19 cellular contexts compared by ENCODE assay signal in the genomic region with DNA sequence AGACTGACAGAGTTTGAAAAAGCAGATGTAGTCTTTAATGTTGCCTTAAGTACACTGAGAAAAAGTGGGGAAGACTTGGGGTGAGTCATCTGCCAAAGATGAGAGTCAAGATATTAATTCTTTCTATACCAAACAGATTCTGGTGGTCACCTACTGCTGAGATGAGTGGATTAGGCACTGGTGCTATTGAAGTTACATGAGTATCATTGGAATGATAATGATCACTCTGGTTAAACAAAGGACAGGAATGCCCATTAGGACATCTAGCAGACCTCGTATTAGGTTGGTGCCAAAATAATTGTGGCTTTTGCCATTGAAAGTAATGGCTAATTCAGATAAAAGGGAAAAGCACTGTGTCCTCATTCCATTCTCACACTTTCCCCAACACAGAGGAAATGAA.
DNase-seq lines count a peak whose midpoint lies in the region; ATAC-seq and TF ChIP-seq lines count a peak whose summit lies in the region.
"Had no signal": no experiment of that assay in that cellular context is flagged by ENCODE, and none has a peak within 500 bp of the region (broad histone marks: within the 10 kb centered on the region; RNA-seq: fewer than 3 reads in every experiment).

No MANE protein-coding gene starts in this region.

- no peak overlapping the region for H3K9ac ChIP-seq in neural progenitor cell

- no peak overlapping the region for H2AFZ ChIP-seq in neural progenitor cell (replicated peaks)

- H3K9me3 ChIP-seq in neural progenitor cell (ENCODE audit: low read depth) = no peaks in the 10 kb centered on the region

- no peaks in the 10 kb centered on the region for H3K79me2 ChIP-seq in neural progenitor cell (ENCODE audit: low read depth)

- H3K4me3 ChIP-seq in astrocyte of the cerebellum (ENCODE audit: low read depth, low read length) = no peak overlapping the region
- no peak overlapping the region for H3K4me3 ChIP-seq in neural progenitor cell
- H3K4me3 ChIP-seq: K562 had no signal

- no peaks in the 10 kb centered on the region for H3K27me3 ChIP-seq in neural progenitor cell

- TF ChIP-seq CTCF in astrocyte of the cerebellum (IDR thresholded peaks at IDR 0.05; ENCODE audit: low read depth, low read length, missing control alignments) (no peak), neural progenitor cell (IDR thresholded peaks at IDR 0.05) (no peak)

- in situ Hi-C loops in astrocyte of the cerebellum (cut with HindIII; ENCODE audit: low sequenced_read_pairs) = no loop called here

- no peak overlapping the region for H3K4me3 Mint-ChIP-seq in neural progenitor cell
- no peak overlapping the region for H3K4me3 Mint-ChIP-seq in activated naive CD8-positive, alpha-beta T cell treated with anti-CD3 and anti-CD28 coated beads, Interleukin-2, amount 50 U/mL, for 24 hours
- H3K4me3 Mint-ChIP-seq in activated T-cell treated with anti-CD3 and anti-CD28 coated beads, Interleukin-2, amount 50 U/mL, for 72 hours = no peak overlapping the region

- H3K4me1 Mint-ChIP-seq in neural progenitor cell = no peaks in the 10 kb centered on the region
- no peaks in the 10 kb centered on the region for H3K4me1 Mint-ChIP-seq in activated naive CD8-positive, alpha-beta T cell treated with anti-CD3 and anti-CD28 coated beads, Interleukin-2, amount 50 U/mL, for 24 hours
- H3K4me1 Mint-ChIP-seq in activated T-cell treated with anti-CD3 and anti-CD28 coated beads, Interleukin-2, amount 50 U/mL, for 72 hours (ENCODE audit: low read depth) = no peaks in the 10 kb centered on the region

- H3K9me3 Mint-ChIP-seq in neural progenitor cell = peaks cover 3% of the 10 kb centered on the region
- H3K9me3 Mint-ChIP-seq in activated naive CD8-positive, alpha-beta T cell treated with anti-CD3 and anti-CD28 coated beads, Interleukin-2, amount 50 U/mL, for 24 hours = peaks cover 4% of the 10 kb centered on the region
- peaks cover 2 to 4% of the 10 kb centered on the region in 2 donors for H3K9me3 Mint-ChIP-seq in activated T-cell treated with anti-CD3 and anti-CD28 coated beads, Interleukin-2, amount 50 U/mL, for 72 hours

- no peak overlapping the region for H3K27ac Mint-ChIP-seq in neural progenitor cell
- H3K27ac Mint-ChIP-seq in activated naive CD8-positive, alpha-beta T cell treated with anti-CD3 and anti-CD28 coated beads, Interleukin-2, amount 50 U/mL, for 24 hours = no peak overlapping the region
- H3K27ac Mint-ChIP-seq in activated T-cell treated with anti-CD3 and anti-CD28 coated beads, Interleukin-2, amount 50 U/mL, for 72 hours = no peak overlapping the region

- H3K36me3 ChIP-seq in neural progenitor cell = no peaks in the 10 kb centered on the region

- H3K36me3 Mint-ChIP-seq in neural progenitor cell = no peaks in the 10 kb centered on the region
- no peaks in the 10 kb centered on the region for H3K36me3 Mint-ChIP-seq in activated naive CD8-positive, alpha-beta T cell treated with anti-CD3 and anti-CD28 coated beads, Interleukin-2, amount 50 U/mL, for 24 hours (ENCODE audit: low read depth)
- H3K36me3 Mint-ChIP-seq in activated T-cell treated with anti-CD3 and anti-CD28 coated beads, Interleukin-2, amount 50 U/mL, for 72 hours (ENCODE audit: insufficient read depth in 2 of 2) = no peaks in the 10 kb centered on the region

- no peak for ATAC-seq in activated naive CD8-positive, alpha-beta T cell treated with anti-CD3 and anti-CD28 coated beads, Interleukin-2, amount 50 U/mL, for 24 hours
- no peak for ATAC-seq in activated T-cell treated with anti-CD3 and anti-CD28 coated beads, Interleukin-2, amount 50 U/mL, for 72 hours (replicated peaks in 1 of 2)
- ATAC-seq: K562 had no signal

- no peaks in the 10 kb centered on the region for H3K27me3 Mint-ChIP-seq in neural progenitor cell (ENCODE audit: insufficient read depth, low read depth)
- H3K27me3 Mint-ChIP-seq in activated naive CD8-positive, alpha-beta T cell treated with anti-CD3 and anti-CD28 coated beads, Interleukin-2, amount 50 U/mL, for 24 hours = no peaks in the 10 kb centered on the region
- H3K27me3 Mint-ChIP-seq in activated T-cell treated with anti-CD3 and anti-CD28 coated beads, Interleukin-2, amount 50 U/mL, for 72 hours (ENCODE audit: low read depth) = no peaks in the 10 kb centered on the region

- no peaks in the 10 kb centered on the region for H3F3A ChIP-seq in neural progenitor cell (ENCODE audit: low read depth)

- peaks cover 8% of the 10 kb centered on the region for H3K4me1 ChIP-seq in neural progenitor cell

- DNase-seq in EL = peak; percentile 51
- DNase-seq in NCI-H69 (lab: John Stamatoyannopoulos, UW) = peak; percentile 46
- DNase-seq in astrocyte of the cerebellum (ENCODE audit: low read depth) = peak; percentile 86
- peak; percentile 8 for DNase-seq in neural progenitor cell (ENCODE audit: low spot score)
- DNase-seq in activated naive CD8-positive, alpha-beta T cell treated with anti-CD3 and anti-CD28 coated beads, Interleukin-2, amount 50 U/mL, for 24 hours = no peak
- no peak for DNase-seq in activated T-cell treated with anti-CD3 and anti-CD28 coated beads, Interleukin-2, amount 50 U/mL, for 72 hours
- DNase-seq in GDM1 (lab: John Stamatoyannopoulos, UW) = no peak
- DNase-seq: ACHN, DMS79, GF-D8, HCEC 1CT, NCI-H1105, NCI-H2081, NCI-H510A, NCI-H774, RPMI8226, SHP77 treated with DMSO at 0.1 percent for 48 hours had no signal

- no peaks in the 10 kb centered on the region for H4K20me1 ChIP-seq in neural progenitor cell (ENCODE audit: low read depth)

- H3K27ac ChIP-seq in neural progenitor cell = no peak overlapping the region
- H3K27ac ChIP-seq: C4-2B had no signal

- H3K4me2 ChIP-seq in neural progenitor cell = no peak overlapping the region

Comparison
In these comparisons a context has a peak if more than half of its experiments do, and no peak if none do; other contexts are left out.
1. DNase-seq: peak in EL (single experiment), NCI-H69 (single experiment), astrocyte of the cerebellum (single experiment) and neural progenitor cell (single experiment); none in activated naive CD8-positive, alpha-beta T cell treated with anti-CD3 and anti-CD28 coated beads, Interleukin-2, amount 50 U/mL, for 24 hours (single experiment), activated T-cell treated with anti-CD3 and anti-CD28 coated beads, Interleukin-2, amount 50 U/mL, for 72 hours (0 of 2) and GDM1 (single experiment).